ENCODE assay signal across 9 cellular contexts in the genomic region with DNA sequence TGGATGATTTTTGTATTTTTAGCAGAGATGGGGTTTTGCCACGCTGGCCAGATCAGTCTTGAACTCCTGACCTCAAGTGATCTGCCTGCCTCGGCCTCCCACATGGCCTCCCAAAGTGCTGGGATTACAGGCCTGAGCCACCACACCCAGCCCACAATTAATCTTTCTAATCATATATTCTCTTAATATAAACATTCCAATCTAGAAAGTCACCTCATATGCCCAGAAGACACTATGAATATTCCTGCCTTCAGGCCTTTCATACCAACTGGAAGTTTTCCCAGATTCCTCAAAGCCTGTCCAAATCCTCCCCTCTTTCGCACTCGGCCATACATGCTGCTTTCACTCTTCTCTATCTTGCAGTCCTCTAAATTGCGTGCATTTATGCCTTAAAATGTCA. TPM values are rescaled to one million over a fixed set of nuclear protein-coding genes. Genes with fewer than 3 reads are reported as not detected.
DNase-seq lines count a peak whose midpoint lies in the region; ATAC-seq, FAIRE-seq and TF ChIP-seq lines count a peak whose summit lies in the region.
"Had no signal": no experiment of that assay in that cellular context is flagged by ENCODE, and none has a peak within 500 bp of the region (broad histone marks: within the 10 kb centered on the region; RNA-seq: fewer than 3 reads in every experiment).

No MANE protein-coding gene starts in this region.

- ATAC-seq in HCT116: peak; percentile 71
- ATAC-seq in WTC11: no peak
- no peak for ATAC-seq in HG03097 (IDR thresholded peaks at IDR 0.05; ENCODE audit: low FRiP score, unreplicated experiment)
- no peak for ATAC-seq in GM21360 (IDR thresholded peaks at IDR 0.05; ENCODE audit: unreplicated experiment)

- H3K79me2 ChIP-seq in HCT116 (ENCODE audit: insufficient read depth, low read length) (peaks cover 91% of the 10 kb centered on the region), keratinocyte (ENCODE audit: control insufficient read depth, insufficient read depth, low read length) (peaks cover 61% of the 10 kb centered on the region)

- peak overlapping the region in 1 of 2 experiments; percentile 1; a peak in 1 of 4 replicates for H3K4me3 ChIP-seq in HCT116 (replicated peaks in 1 of 2; ENCODE audit: low read depth in 1 of 2, low read length in 2 of 2)
- H3K4me3 ChIP-seq in keratinocyte (ENCODE audit: control insufficient read depth in 2 of 3, extremely low read depth in 1 of 3, insufficient read depth in 2 of 3, low read depth in 1 of 3, low read length in 3 of 3): no peak overlapping the region
- H3K4me3 ChIP-seq in esophagus squamous epithelium: no peak overlapping the region

- H3K4me1 ChIP-seq in HCT116 (ENCODE audit: control insufficient read depth in 1 of 2, insufficient read depth in 2 of 2, low read length in 2 of 2): peaks cover 38 to 46% of the 10 kb centered on the region in 2 experiments
- H3K4me1 ChIP-seq in keratinocyte (ENCODE audit: control insufficient read depth, extremely low read depth, insufficient read depth, low read length): peaks cover 11% of the 10 kb centered on the region
- peaks cover 0 to 22% (median 5%) of the 10 kb centered on the region in 3 donors for H3K4me1 ChIP-seq in esophagus squamous epithelium

- H3K27ac ChIP-seq in HCT116 (ENCODE audit: low read depth, low read length) (peak overlapping the region; percentile 68), keratinocyte (ENCODE audit: control insufficient read depth, insufficient read depth, low read length) (peak overlapping the region; percentile 20), esophagus squamous epithelium (no peak overlapping the region)

- 0 out of 2 replicates have a peak overlapping the region, but pooled peaks have one; percentile 0 for H3K9ac ChIP-seq in HCT116 (ENCODE audit: low read length)
- no peak overlapping the region for H3K9ac ChIP-seq in keratinocyte (ENCODE audit: control insufficient read depth, extremely low read depth, insufficient read depth, low read length)

- POLR2A ChIA-PET in HCT116 (lab: Charles Lee) (no interaction called here), WTC11 (lab: Charles Lee) (no interaction called here)

- H4K20me1 ChIP-seq in HCT116 (ENCODE audit: insufficient read depth) (peaks cover 6% of the 10 kb centered on the region; the same call in 1 of the 2 replicates), keratinocyte (ENCODE audit: control insufficient read depth, extremely low read depth, insufficient read depth, low read length) (peaks cover 7% of the 10 kb centered on the region)

- H3K9me3 ChIP-seq in HCT116 (ENCODE audit: control insufficient read depth in 1 of 2, insufficient read depth in 1 of 2, low read depth in 1 of 2, low read length in 2 of 2) (no peaks in the 10 kb centered on the region), keratinocyte (ENCODE audit: control insufficient read depth, low read depth, low read length) (no peaks in the 10 kb centered on the region), esophagus squamous epithelium (no peaks in the 10 kb centered on the region)

- H3K4me1 Mint-ChIP-seq in WTC11 (peaks cover 76% of the 10 kb centered on the region), nephron progenitor cell (peaks cover 14% of the 10 kb centered on the region)

- H3K27me3 Mint-ChIP-seq in WTC11 (ENCODE audit: low read depth) (no peaks in the 10 kb centered on the region), nephron progenitor cell (ENCODE audit: low read depth, poor library complexity) (no peaks in the 10 kb centered on the region)

- peak overlapping the region; percentile 49 for H3K4me2 ChIP-seq in HCT116 (ENCODE audit: low read length)
- peak overlapping the region; percentile 41 for H3K4me2 ChIP-seq in keratinocyte (ENCODE audit: control insufficient read depth, extremely low read depth, insufficient read depth, low read depth, low read length)

- H3K4me3 Mint-ChIP-seq in WTC11: peak overlapping the region; percentile 31; the same call in 1 of the 2 replicates
- H3K4me3 Mint-ChIP-seq in nephron progenitor cell: no peak overlapping the region

- intact Hi-C loops in HCT116 (cut with micrococcal nuclease): no loop called here
- intact Hi-C loops in esophagus squamous epithelium (cut with DNase I): no loop called here

- peak; percentile 94 for DNase-seq in EH (ENCODE audit: low read depth)
- DNase-seq in HCT116 (ENCODE audit: low read depth, low spot score): no peak
- no peak for DNase-seq in WTC11 (ENCODE audit: low spot score)
- DNase-seq in keratinocyte (ENCODE audit: low read depth, low spot score): peak; percentile 41
- DNase-seq in esophagus squamous epithelium (lab: John Stamatoyannopoulos, UW): no peak
- DNase-seq in nephron progenitor cell: no peak
- DNase-seq: NCI-H1105 had no signal

- peak; percentile 80 for FAIRE-seq in keratinocyte (lab: Jason Lieb, UNC)

- no peaks in the 10 kb centered on the region for H3K27me3 ChIP-seq in HCT116 (ENCODE audit: insufficient read depth, low read length)
- no peaks in the 10 kb centered on the region for H3K27me3 ChIP-seq in keratinocyte (ENCODE audit: control insufficient read depth, extremely low read depth, insufficient read depth, low read length)
- H3K27me3 ChIP-seq in esophagus squamous epithelium: no peaks in the 10 kb centered on the region

- H3K36me3 ChIP-seq in HCT116 (ENCODE audit: control insufficient read depth in 1 of 2, insufficient read depth in 2 of 2, low read length in 2 of 2) (no peaks in the 10 kb centered on the region; a peak in 1 of 4 replicates), keratinocyte (ENCODE audit: control insufficient read depth in 2 of 2, extremely low read depth in 1 of 2, insufficient read depth in 2 of 2, low read length in 2 of 2) (no peaks in the 10 kb centered on the region), esophagus squamous epithelium (peaks cover 0 to 11% (median 0%) of the 10 kb centered on the region in 3 donors)

- peaks cover 6% of the 10 kb centered on the region; the same call in 1 of the 2 replicates for H3K36me3 Mint-ChIP-seq in WTC11
- peaks cover 12% of the 10 kb centered on the region for H3K36me3 Mint-ChIP-seq in nephron progenitor cell (ENCODE audit: low read depth)

- WGBS in esophagus squamous epithelium, 2 donors: 45 to 48% methylated on average over 5 of the region's 5 CpGs

- no peaks in the 10 kb centered on the region for H3K9me3 Mint-ChIP-seq in WTC11
- no peaks in the 10 kb centered on the region for H3K9me3 Mint-ChIP-seq in nephron progenitor cell

- H2AFZ ChIP-seq in HCT116 (ENCODE audit: low read depth, low read length, poor library complexity, severe bottlenecking): no peak overlapping the region
- H2AFZ ChIP-seq in keratinocyte (ENCODE audit: control insufficient read depth, low read length): no peak overlapping the region

- CTCF ChIA-PET in HCT116 (lab: Charles Lee) (no interaction called here), WTC11 (lab: Charles Lee) (no interaction called here)

- peaks cover 2% of the 10 kb centered on the region for H3K9me1 ChIP-seq in keratinocyte (ENCODE audit: control insufficient read depth, extremely low read depth, insufficient read depth, low read length)

- no peaks in the 10 kb centered on the region for H3K9me2 ChIP-seq in HCT116 (ENCODE audit: insufficient read depth)

- TF ChIP-seq POLR2A in HCT116 (IDR thresholded peaks at IDR 0.05; ENCODE audit: borderline replicate concordance, extremely low read depth, insufficient read depth, insufficient read length) (no peak), esophagus squamous epithelium (IDR thresholded peaks at IDR 0.05) (no peak)

- no TSS peak for BruUV-seq in HCT116 (replicated peaks; lab: Mats Ljungman, UMichigan)

- no peak for TF ChIP-seq CTCF in HCT116 (IDR thresholded peaks at IDR 0.05 in 2 of 3, conservative IDR thresholded peaks at IDR 0.05 in 1 of 3; ENCODE audit: borderline replicate concordance in 1 of 3, insufficient read depth in 1 of 3, low read depth in 2 of 3, low read length in 2 of 3)
- TF ChIP-seq CTCF in WTC11 (IDR thresholded peaks at IDR 0.05): no peak
- no peak for TF ChIP-seq CTCF in keratinocyte (optimal IDR thresholded peaks at IDR 0.05 in 1 of 3, IDR thresholded peaks at IDR 0.05 in 1 of 3, conservative IDR thresholded peaks at IDR 0.05 in 1 of 3; ENCODE audit: extremely low read depth in 1 of 3, insufficient read depth in 2 of 3, low read length in 3 of 3)
- TF ChIP-seq CTCF in esophagus squamous epithelium (IDR thresholded peaks at IDR 0.05): no peak
- no peak for TF ChIP-seq CTCF in nephron progenitor cell (IDR thresholded peaks at IDR 0.05)

- H3K27ac Mint-ChIP-seq in WTC11: peak overlapping the region; percentile 93
- no peak overlapping the region for H3K27ac Mint-ChIP-seq in nephron progenitor cell

- RAD21 ChIA-PET in HCT116 (lab: Charles Lee; ENCODE audit: low non-redundant PET in 1 of 2, low total read pairs in 2 of 2, uncharacterized antibody in 2 of 2, unreplicated experiment in 2 of 2): no interaction called here

- dilution Hi-C loops in keratinocyte (cut with MboI; ENCODE audit: extremely low pct_ligation_motif_present, low sequenced_read_pairs): no loop called here

- TF ChIP-seq RAD21 in HCT116 (IDR thresholded peaks at IDR 0.05; ENCODE audit: low read depth): no peak

TF ChIP-seq in HCT116, 20 proteins besides CTCF, POLR2A, EP300 and RAD21 (continues in another document):
- TF ChIP-seq ZFX (IDR thresholded peaks at IDR 0.05) (0 out of 2 replicates have a peak, but pooled peaks have one; percentile 15), FOSL1 (IDR thresholded peaks at IDR 0.05; ENCODE audit: low read depth) (0 out of 2 replicates have a peak, but pooled peaks have one; percentile 36)

TF ChIP-seq in WTC11, 78 proteins besides CTCF, POLR2A, EP300 and RAD21 (continues in another document):
- TF ChIP-seq ZNF396 (CRISPR knock-in tag; IDR thresholded peaks at IDR 0.05; ENCODE audit: borderline replicate concordance): no peak
- no peak for TF ChIP-seq ZNF317 (CRISPR knock-in tag; IDR thresholded peaks at IDR 0.05; ENCODE audit: borderline replicate concordance, low read depth)
- TF ChIP-seq TEAD1 (CRISPR knock-in tag; IDR thresholded peaks at IDR 0.05): no peak
- no peak for TF ChIP-seq MYBL2 (CRISPR knock-in tag; IDR thresholded peaks at IDR 0.05)

RNA-seq across cellular contexts. Expression of gene PDZD8, which starts 32.6 kb away (rescaled TPM):
- total RNA-seq in HCT116 (2021; ENCODE audit: unreplicated experiment) (61.7 TPM), WTC11 (2021) (41.8 to 52.7 TPM (median 43.3 TPM) in 3 replicates), esophagus squamous epithelium (10 to 100 TPM; 28.1 to 39.2 (median 32.9) TPM)
- 17.5 and 20.6 TPM in 2 replicates for polyA plus RNA-seq in HCT116 (2012)
- 17.6 to 30.7 TPM (median 24.3 TPM) in 3 replicates for polyA plus RNA-seq in keratinocyte
- 30.8 TPM for polyA plus RNA-seq in keratinocyte (2011; ENCODE audit: low read depth)
- 15.8 and 27.3 TPM in 2 replicates for polyA plus RNA-seq in keratinocyte (2011; cell fraction: cytosol; rRNA removed)
- polyA plus RNA-seq in keratinocyte (2011; cell fraction: nucleus; rRNA removed): 25.9 and 31.7 TPM in 2 replicates
- polyA plus RNA-seq in keratinocyte (2012; ENCODE audit: low replicate concordance): 16.3 and 23.7 TPM in 2 replicates
- polyA minus RNA-seq in keratinocyte: 19.2 to 106 TPM (median 63.8 TPM) in 3 replicates
- polyA minus RNA-seq in keratinocyte (2011; cell fraction: cytosol; rRNA and poly(A)+ RNA removed): 34.1 TPM
- 60.1 and 141 TPM in 2 replicates for polyA minus RNA-seq in keratinocyte (2011; cell fraction: nucleus; rRNA and poly(A)+ RNA removed)

Comparison
In these comparisons a context has a peak if more than half of its experiments do, and no peak if none do; other contexts are left out.
1. DNase-seq: peak in EH (single experiment) and keratinocyte (single experiment); none in HCT116 (single experiment), WTC11 (single experiment), esophagus squamous epithelium (single experiment) and nephron progenitor cell (single experiment).
2. H3K27ac ChIP-seq: peak in HCT116 (single experiment) and keratinocyte (single experiment); none in esophagus squamous epithelium (0 of 4).